ENCODE assay signal across 10 cellular contexts in the genomic region with DNA sequence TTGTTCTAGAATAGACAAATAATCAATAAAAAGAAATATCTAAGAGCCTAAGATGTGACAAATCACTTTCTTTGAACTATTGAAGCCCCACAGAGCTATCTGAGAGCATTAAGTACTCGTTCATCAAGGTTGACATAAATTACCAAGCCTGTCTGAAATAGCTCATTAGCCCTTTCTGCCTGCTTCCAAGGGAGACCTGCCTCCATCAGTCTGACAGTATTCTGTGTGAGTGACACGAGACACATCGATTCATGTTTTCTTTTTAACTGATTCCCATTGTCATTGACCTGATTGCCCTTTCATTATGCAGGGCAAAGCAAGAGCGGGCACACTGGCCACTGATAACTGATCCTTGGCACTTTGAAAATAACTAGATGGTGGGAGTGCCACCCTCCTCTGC.
"Had no signal": no experiment of that assay in that cellular context is flagged by ENCODE, and none has a peak within 500 bp of the region (broad histone marks: within the 10 kb centered on the region; RNA-seq: fewer than 3 reads in every experiment).

No MANE protein-coding gene starts in this region.

- ATAC-seq: HCT116 had no signal

- DNase-seq: GM23248, GOT3, H7, H9, HCEC 1CT, HFFc6 had no signal

- H3K27ac ChIP-seq: GM23248 had no signal

- H3K4me1 ChIP-seq: HAP-1 had no signal

- H3K9ac ChIP-seq: GM23248 had no signal

- H3K36me3 ChIP-seq: HAP-1 had no signal

- H3K9me3 ChIP-seq: HAP-1 had no signal

- H3K4me1 Mint-ChIP-seq: H9 had no signal

- H2AFZ ChIP-seq: GM23248 had no signal

- H3K4me3 ChIP-seq: GM23248, HAP-1 had no signal

- FAIRE-seq: H1, H54 had no signal

- H3K27ac Mint-ChIP-seq: H9, HFFc6 had no signal

- H3K4me3 Mint-ChIP-seq: H9, HFFc6 had no signal
